ENCODE assay signal across 8 cellular contexts in the genomic region with DNA sequence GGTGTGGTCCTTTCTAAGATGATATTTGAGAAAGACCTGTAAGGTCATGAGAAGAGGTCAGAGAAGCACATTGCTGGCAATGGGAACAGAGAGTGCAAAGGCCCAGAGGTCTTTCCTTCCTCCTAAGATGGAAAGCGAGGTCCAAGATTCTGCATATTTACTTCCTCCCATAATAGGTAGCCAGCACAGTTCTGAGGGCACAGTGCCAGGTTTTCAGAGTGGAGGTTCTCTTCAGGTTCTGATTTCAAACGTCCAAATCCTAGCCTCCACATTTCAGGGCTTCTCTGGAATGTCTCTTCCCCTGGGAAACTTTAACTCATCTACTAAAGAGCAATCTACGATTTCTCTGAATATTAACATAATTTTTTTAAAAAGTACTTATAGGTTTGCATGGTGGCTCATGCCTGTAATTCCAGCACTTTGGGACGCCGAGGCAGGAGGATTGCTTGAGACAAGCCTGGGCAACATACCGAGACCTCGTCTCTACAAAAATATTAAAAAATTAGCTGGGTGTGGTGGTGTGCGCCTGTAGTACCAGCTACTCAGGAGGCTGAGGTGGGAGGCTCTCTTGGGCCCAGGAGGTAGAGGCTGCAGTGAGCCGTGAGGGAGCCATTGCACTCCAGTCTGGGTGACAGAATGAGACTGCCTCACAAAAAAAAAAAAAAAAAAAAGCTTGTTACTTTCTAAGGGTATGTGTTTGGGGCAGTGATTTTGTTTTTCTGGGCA. TPM values are rescaled to one million over a fixed set of nuclear protein-coding genes. Genes with fewer than 3 reads are reported as not detected.
DNase-seq lines count a peak whose midpoint lies in the region; ATAC-seq, FAIRE-seq and TF ChIP-seq lines count a peak whose summit lies in the region.

No MANE protein-coding gene starts in this region.

- H3K36me3 Mint-ChIP-seq in activated T-cell treated with anti-CD3 and anti-CD28 coated beads, Interleukin-2, amount 50 U/mL, for 72 hours (ENCODE audit: insufficient read depth in 2 of 2): peaks cover 5 to 6% of the 10 kb centered on the region in 2 donors
- peaks cover 23% of the 10 kb centered on the region for H3K36me3 Mint-ChIP-seq in activated T-helper 2 cell treated with anti-CD3 and anti-CD28 coated beads, Interferon-gamma antibody, Interleukin-2, Interleukin-4, amounts not matched to agents 10 μg/mL and 5 μg/mL and 100 μg/mL, durations not matched to agents 14 hours and 24 hours and 36 hours (ENCODE audit: low read depth)
- H3K36me3 Mint-ChIP-seq in type B pancreatic cell: peaks cover 6% of the 10 kb centered on the region

- no peaks in the 10 kb centered on the region for H3K9me3 Mint-ChIP-seq in activated T-cell treated with anti-CD3 and anti-CD28 coated beads, Interleukin-2, amount 50 U/mL, for 72 hours
- H3K9me3 Mint-ChIP-seq in activated T-helper 2 cell treated with anti-CD3 and anti-CD28 coated beads, Interferon-gamma antibody, Interleukin-2, Interleukin-4, amounts not matched to agents 10 μg/mL and 5 μg/mL and 100 μg/mL, durations not matched to agents 14 hours and 24 hours and 36 hours: no peaks in the 10 kb centered on the region
- H3K9me3 Mint-ChIP-seq in type B pancreatic cell: no peaks in the 10 kb centered on the region

- TF ChIP-seq CTCF in kidney (IDR thresholded peaks at IDR 0.05; ENCODE audit: borderline replicate concordance, extremely low read depth, insufficient read depth): no peak
- TF ChIP-seq CTCF in type B pancreatic cell (conservative IDR thresholded peaks at IDR 0.05): no peak
- no peak for TF ChIP-seq CTCF in omental fat pad (IDR thresholded peaks at IDR 0.05)

- no peak for ATAC-seq in activated T-cell treated with anti-CD3 and anti-CD28 coated beads, Interleukin-2, amount 50 U/mL, for 72 hours (replicated peaks in 1 of 2)
- no peak for ATAC-seq in GM21390 (IDR thresholded peaks at IDR 0.05; ENCODE audit: unreplicated experiment)
- ATAC-seq in omental fat pad (ENCODE audit: low FRiP score): no peak

- peaks cover 6% of the 10 kb centered on the region in 2 donors for H3K4me1 ChIP-seq in kidney (ENCODE audit: control insufficient read depth in 1 of 2, insufficient read depth in 1 of 2, low read depth in 1 of 2, low read length in 2 of 2)

- intact Hi-C loops in activated T-helper 2 cell treated with anti-CD3 and anti-CD28 coated beads, Interferon-gamma antibody, Interleukin-2, Interleukin-4, amounts not matched to agents 10 μg/mL and 5 μg/mL and 100 μg/mL, durations not matched to agents 14 hours and 24 hours and 36 hours (cut with micrococcal nuclease): loop anchor here (1.0 kb wide), 3 partner anchors 24 to 105 kb away; a partner anchor contains a TSS
- intact Hi-C loops in kidney (cut with DNase I): no loop called here

- no peak for DNase-seq in activated T-cell treated with anti-CD3 and anti-CD28 coated beads, Interleukin-2, amount 50 U/mL, for 72 hours
- DNase-seq in activated T-cell treated with anti-CD3 and anti-CD28 coated beads, Interleukin-2, amount 50 U/mL, for 1 hour: no peak
- DNase-seq in activated T-helper 2 cell treated with anti-CD3 and anti-CD28 coated beads, Interferon-gamma antibody, Interleukin-2, Interleukin-4, amounts not matched to agents 10 μg/mL and 5 μg/mL and 100 μg/mL, durations not matched to agents 14 hours and 24 hours and 36 hours (ENCODE audit: low spot score): no peak
- DNase-seq in kidney (no peak), type B pancreatic cell (ENCODE audit: extremely low spot score, unreplicated experiment) (no peak), OCI-M1 (lab: John Stamatoyannopoulos, UW) (no peak), omental fat pad (ENCODE audit: low spot score) (no peak)

- no peaks in the 10 kb centered on the region for H3K9me3 ChIP-seq in kidney (ENCODE audit: control insufficient read depth in 1 of 2, low read length in 2 of 2)

- H3K27ac Mint-ChIP-seq in activated T-cell treated with anti-CD3 and anti-CD28 coated beads, Interleukin-2, amount 50 U/mL, for 72 hours: peak overlapping the region; percentile 94
- peak overlapping the region; percentile 86 for H3K27ac Mint-ChIP-seq in activated T-helper 2 cell treated with anti-CD3 and anti-CD28 coated beads, Interferon-gamma antibody, Interleukin-2, Interleukin-4, amounts not matched to agents 10 μg/mL and 5 μg/mL and 100 μg/mL, durations not matched to agents 14 hours and 24 hours and 36 hours
- H3K27ac Mint-ChIP-seq in type B pancreatic cell: peak overlapping the region; percentile 96

- H3K4me3 ChIP-seq in kidney (ENCODE audit: low read length in 2 of 2): peak overlapping the region; percentile 87 to 96

- peaks cover 37% of the 10 kb centered on the region for H3K4me1 Mint-ChIP-seq in activated T-cell treated with anti-CD3 and anti-CD28 coated beads, Interleukin-2, amount 50 U/mL, for 72 hours (ENCODE audit: low read depth)
- peaks cover 26% of the 10 kb centered on the region for H3K4me1 Mint-ChIP-seq in activated T-helper 2 cell treated with anti-CD3 and anti-CD28 coated beads, Interferon-gamma antibody, Interleukin-2, Interleukin-4, amounts not matched to agents 10 μg/mL and 5 μg/mL and 100 μg/mL, durations not matched to agents 14 hours and 24 hours and 36 hours (ENCODE audit: low read depth)
- peaks cover 19% of the 10 kb centered on the region for H3K4me1 Mint-ChIP-seq in type B pancreatic cell (ENCODE audit: unreplicated experiment)

- no peak for FAIRE-seq in kidney (lab: Jason Lieb, UNC)

- no peak overlapping the region for H3K9ac ChIP-seq in kidney (ENCODE audit: low read length in 2 of 2)

- H3K27me3 Mint-ChIP-seq in activated T-cell treated with anti-CD3 and anti-CD28 coated beads, Interleukin-2, amount 50 U/mL, for 72 hours (ENCODE audit: low read depth): no peaks in the 10 kb centered on the region
- H3K27me3 Mint-ChIP-seq in activated T-helper 2 cell treated with anti-CD3 and anti-CD28 coated beads, Interferon-gamma antibody, Interleukin-2, Interleukin-4, amounts not matched to agents 10 μg/mL and 5 μg/mL and 100 μg/mL, durations not matched to agents 14 hours and 24 hours and 36 hours (ENCODE audit: low read depth): no peaks in the 10 kb centered on the region
- no peaks in the 10 kb centered on the region for H3K27me3 Mint-ChIP-seq in type B pancreatic cell

- no peaks in the 10 kb centered on the region for H3K36me3 ChIP-seq in kidney (ENCODE audit: control insufficient read depth in 1 of 2, insufficient read depth in 2 of 2, low read length in 2 of 2)

- peak overlapping the region in 1 of 2 donors; percentile 74 for H3K27ac ChIP-seq in kidney (ENCODE audit: low read depth in 2 of 2, low read length in 2 of 2)

- H3K4me3 Mint-ChIP-seq in activated T-cell treated with anti-CD3 and anti-CD28 coated beads, Interleukin-2, amount 50 U/mL, for 72 hours: peak overlapping the region; percentile 92
- H3K4me3 Mint-ChIP-seq in activated T-helper 2 cell treated with anti-CD3 and anti-CD28 coated beads, Interferon-gamma antibody, Interleukin-2, Interleukin-4, amounts not matched to agents 10 μg/mL and 5 μg/mL and 100 μg/mL, durations not matched to agents 14 hours and 24 hours and 36 hours (ENCODE audit: low read depth): peak overlapping the region; percentile 86
- H3K4me3 Mint-ChIP-seq in type B pancreatic cell: peak overlapping the region; percentile 99

RNA-seq across cellular contexts. Expression of a gene that starts 0.5 kb away (rescaled TPM):
- 10 to 100 TPM; 54.2 to 68.3 TPM for total RNA-seq in activated T-cell treated with anti-CD3 and anti-CD28 coated beads, Interleukin-2, amount 50 U/mL, for 72 hours
- total RNA-seq in activated T-helper 2 cell treated with anti-CD3 and anti-CD28 coated beads, Interferon-gamma antibody, Interleukin-2, Interleukin-4, amounts not matched to agents 10 μg/mL and 5 μg/mL and 100 μg/mL, durations not matched to agents 14 hours and 24 hours and 36 hours: 80.5 and 89.3 TPM in 2 replicates
- total RNA-seq in kidney (66.7 TPM), type B pancreatic cell (ENCODE audit: low replicate concordance) (54.8 and 84.7 TPM in 2 replicates), omental fat pad (10 to 100 TPM; 36.0 to 47.0 (median 38.4) TPM)
- polyA plus RNA-seq in kidney (ENCODE audit: insufficient read depth, low read depth, low replicate concordance): 57.6 TPM

RNA-seq across cellular contexts. Expression of a gene that starts 25.0 kb away (rescaled TPM):
- total RNA-seq in activated T-cell treated with anti-CD3 and anti-CD28 coated beads, Interleukin-2, amount 50 U/mL, for 72 hours: 100 to 1,000 TPM; 116 to 125 TPM
- total RNA-seq in activated T-helper 2 cell treated with anti-CD3 and anti-CD28 coated beads, Interferon-gamma antibody, Interleukin-2, Interleukin-4, amounts not matched to agents 10 μg/mL and 5 μg/mL and 100 μg/mL, durations not matched to agents 14 hours and 24 hours and 36 hours: 258 and 261 TPM in 2 replicates
- total RNA-seq in kidney (84.7 TPM), type B pancreatic cell (ENCODE audit: low replicate concordance) (95.1 and 102 TPM in 2 replicates), omental fat pad (10 to 100 TPM; 39.1 to 64.0 (median 45.2) TPM)
- 97.3 TPM for polyA plus RNA-seq in kidney (ENCODE audit: insufficient read depth, low read depth, low replicate concordance)
